21 cellular contexts compared by ENCODE assay signal in the genomic region with DNA sequence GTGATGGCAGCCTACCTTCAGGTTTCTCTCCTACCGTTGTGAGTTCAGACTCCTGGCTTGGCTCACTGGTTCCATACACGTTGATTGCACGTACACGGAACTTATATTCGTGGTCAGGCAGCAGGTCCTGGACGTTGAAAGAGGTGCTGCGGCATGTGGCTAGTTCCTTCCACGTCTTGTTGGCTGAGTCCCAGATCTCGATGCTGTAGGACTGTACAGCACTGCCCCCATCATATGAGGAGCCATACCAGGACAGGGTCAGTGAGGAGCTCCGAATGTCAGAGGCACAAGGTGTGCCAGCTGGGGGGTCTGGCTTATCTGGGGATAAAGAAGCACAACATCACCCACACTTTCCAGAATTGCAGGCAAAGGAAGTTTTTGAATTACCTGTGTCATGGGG.
DNase-seq lines count a peak whose midpoint lies in the region; ATAC-seq and TF ChIP-seq lines count a peak whose summit lies in the region.
"Had no signal": no experiment of that assay in that cellular context is flagged by ENCODE, and none has a peak within 500 bp of the region (broad histone marks: within the 10 kb centered on the region; RNA-seq: fewer than 3 reads in every experiment).

No MANE protein-coding gene starts in this region.

- H3K4me3 ChIP-seq in left ventricle myocardium inferior (no peak overlapping the region), right lobe of liver (no peak overlapping the region), spleen (no peak overlapping the region), vagina (no peak overlapping the region)

- H3K4me1 ChIP-seq in left ventricle myocardium inferior (peaks cover 89% of the 10 kb centered on the region), right lobe of liver (peaks cover 0 to 48% (median 14%) of the 10 kb centered on the region in 4 donors), spleen (peaks cover 6 to 64% (median 35%) of the 10 kb centered on the region in 6 donors), vagina (peaks cover 98% of the 10 kb centered on the region)

- H3K9me3 ChIP-seq in left ventricle myocardium inferior (replicated peaks) (no peaks in the 10 kb centered on the region), right lobe of liver (no peaks in the 10 kb centered on the region), spleen (peaks cover 0 to 8% (median 0%) of the 10 kb centered on the region in 8 donors), vagina (no peaks in the 10 kb centered on the region)
- H3K9me3 ChIP-seq: SK-N-SH had no signal

- no peak for TF ChIP-seq POLR2A in right lobe of liver (IDR thresholded peaks at IDR 0.05)
- TF ChIP-seq POLR2A in spleen (IDR thresholded peaks at IDR 0.05): no peak
- TF ChIP-seq POLR2A in vagina (IDR thresholded peaks at IDR 0.05): no peak

- no peak for TF ChIP-seq CTCF in left ventricle myocardium inferior (IDR thresholded peaks at IDR 0.05; ENCODE audit: borderline replicate concordance)
- no peak for TF ChIP-seq CTCF in right lobe of liver (IDR thresholded peaks at IDR 0.05)
- no peak for TF ChIP-seq CTCF in spleen (IDR thresholded peaks at IDR 0.05 in 8 of 11, conservative IDR thresholded peaks at IDR 0.05 in 3 of 11)
- TF ChIP-seq CTCF in vagina (IDR thresholded peaks at IDR 0.05): no peak

- no peaks in the 10 kb centered on the region for H3K27me3 ChIP-seq in left ventricle myocardium inferior (ENCODE audit: low read depth)
- no peaks in the 10 kb centered on the region for H3K27me3 ChIP-seq in right lobe of liver
- H3K27me3 ChIP-seq in spleen (replicated peaks in 1 of 7): no peaks in the 10 kb centered on the region
- no peaks in the 10 kb centered on the region for H3K27me3 ChIP-seq in vagina

- WGBS in right lobe of liver (ENCODE audit: insufficient coverage, low coverage, low lambda C conversion rate, missing lambda C conversion rate): 68% methylated on average over 3 of the region's 10 CpGs
- 77 to 94% (median 86%) methylated on average over 10 of the region's 10 CpGs for WGBS in spleen, 5 donors

- no peak for ATAC-seq in left ventricle myocardium superior
- ATAC-seq in right lobe of liver: no peak
- ATAC-seq: left lobe of liver, natural killer cell had no signal

- H3K36me3 ChIP-seq in left ventricle myocardium inferior (no peaks in the 10 kb centered on the region), right lobe of liver (peaks cover 0 to 27% (median 17%) of the 10 kb centered on the region in 4 donors), spleen (peaks cover 0 to 24% (median 0%) of the 10 kb centered on the region in 6 donors), vagina (no peaks in the 10 kb centered on the region)

- H3K27ac ChIP-seq in left ventricle myocardium inferior (replicated peaks) (peak overlapping the region; percentile 76), right lobe of liver (peak overlapping the region in 2 of 3 donors; percentile 45 to 47), spleen (peak overlapping the region in 7 of 8 donors; percentile 4 to 73 (median 58)), vagina (peak overlapping the region; percentile 86)

- intact Hi-C loops in left ventricle myocardium inferior (cut with micrococcal nuclease): no loop called here
- intact Hi-C loops in left ventricle myocardium superior (cut with micrococcal nuclease): no loop called here
- intact Hi-C loops in right lobe of liver (cut with DNase I): loop anchor here in 1 of 2 donors (10.0 kb wide), 1 partner anchor 48 kb away; no protein-coding TSS in a partner anchor
- intact Hi-C loops in spleen (cut with DNase I; ENCODE audit: low total_unique reads): no loop called here
- intact Hi-C loops in vagina (cut with DNase I): loop anchor here (5.0 kb wide), 1 partner anchor 35 kb away; no protein-coding TSS in a partner anchor

- no peak for DNase-seq in left ventricle myocardium inferior
- DNase-seq in left ventricle myocardium superior: no peak
- no peak for DNase-seq in right lobe of liver
- no peak for DNase-seq in spleen
- DNase-seq in vagina (ENCODE audit: extremely low spot score in 2 of 2): no peak
- no peak for DNase-seq in retina
- DNase-seq in glomerular visceral epithelial cell (ENCODE audit: extremely low spot score): no peak
- DNase-seq in germinal center (ENCODE audit: low spot score): no peak
- DNase-seq: activated B cell treated with CpG ODN at 0.5 μM for 24 hours; activated CD4-positive, alpha-beta memory T cell treated with anti-CD3 and anti-CD28 coated beads for 36 hours; activated naive CD4-positive, alpha-beta T cell; activated T-cell treated with anti-CD3 and anti-CD28 coated beads, Interleukin-2, amount 50 U/mL, for 1 hour; anterior cingulate cortex; COR-L47; cortex of kidney; foreskin melanocyte; natural killer cell; NCI-H187 treated with DMSO at 0.1 percent for 48 hours; NK-92 treated with Interleukin-12 subunit alpha and Interleukin-12 subunit beta, amount 100 ng/mL, for 24 hours; SK-N-SH had no signal
